Comparison of ENCODE assay signal across 23 cellular contexts in the genomic region with DNA sequence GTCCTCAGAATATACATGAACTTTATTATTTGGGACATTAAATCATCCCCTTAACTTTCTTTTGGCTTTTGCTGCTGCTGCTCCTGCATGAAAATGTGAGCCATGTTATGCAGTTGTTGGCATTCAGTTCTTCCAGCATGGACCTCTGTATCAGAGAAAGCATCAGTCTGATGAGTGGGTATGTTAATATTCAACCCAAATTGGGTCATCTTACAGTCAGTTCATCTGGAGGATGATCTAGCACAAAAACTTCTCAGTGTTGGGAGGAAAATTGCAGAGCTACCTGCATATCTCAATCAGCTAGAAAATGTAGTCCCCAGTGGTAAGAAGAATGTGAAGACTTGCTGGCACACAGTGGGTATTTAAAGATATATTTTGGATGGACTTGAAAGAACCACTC.
DNase-seq lines count a peak whose midpoint lies in the region; ATAC-seq, FAIRE-seq and TF ChIP-seq lines count a peak whose summit lies in the region.
"Had no signal": no experiment of that assay in that cellular context is flagged by ENCODE, and none has a peak within 500 bp of the region (broad histone marks: within the 10 kb centered on the region; RNA-seq: fewer than 3 reads in every experiment).

No MANE protein-coding gene starts in this region.

- no peak overlapping the region for H3K4me3 Mint-ChIP-seq in activated CD8-positive, alpha-beta T cell treated with anti-CD3 and anti-CD28 coated beads, Interleukin-2, amount 10 ng/mL, durations not matched to agents 7 days and 5 days
- H3K4me3 Mint-ChIP-seq: B cell; CD4-positive, alpha-beta T cell; CD8-positive, alpha-beta T cell had no signal

- no peak overlapping the region for H3K27ac ChIP-seq in kidney (ENCODE audit: low read depth in 2 of 2, low read length in 2 of 2)
- H3K27ac ChIP-seq: A549; BLaER1 treated with 17β-estradiol and CSF1 and Interleukin-3, amounts not matched to agents 10 nM and 100 nM; C4-2B had no signal

- no peaks in the 10 kb centered on the region for H3K9me3 ChIP-seq in kidney (ENCODE audit: control insufficient read depth in 1 of 2, low read length in 2 of 2)
- H3K9me3 ChIP-seq: A549; BLaER1 treated with 17β-estradiol and CSF1 and Interleukin-3, amounts not matched to agents 10 nM and 100 nM; Caco-2 had no signal

- H3K4me1 Mint-ChIP-seq in activated CD8-positive, alpha-beta T cell treated with anti-CD3 and anti-CD28 coated beads, Interleukin-2, amount 10 ng/mL, durations not matched to agents 7 days and 5 days (ENCODE audit: low read depth), result no peaks in the 10 kb centered on the region
- H3K4me1 Mint-ChIP-seq: B cell had no signal

- H3K36me3 ChIP-seq in kidney (ENCODE audit: control insufficient read depth in 1 of 2, insufficient read depth in 2 of 2, low read length in 2 of 2), result no peaks in the 10 kb centered on the region
- H3K36me3 ChIP-seq: BLaER1 treated with 17β-estradiol and CSF1 and Interleukin-3, amounts not matched to agents 10 nM and 100 nM had no signal

- CTCF ChIA-PET in activated CD8-positive, alpha-beta T cell treated with anti-CD3 and anti-CD28 coated beads, Interleukin-2, amount 10 ng/mL, durations not matched to agents 7 days and 5 days (lab: Charles Lee), result no interaction called here

- no peaks in the 10 kb centered on the region for H3K27me3 Mint-ChIP-seq in activated CD8-positive, alpha-beta T cell treated with anti-CD3 and anti-CD28 coated beads, Interleukin-2, amount 10 ng/mL, durations not matched to agents 7 days and 5 days (ENCODE audit: low read depth)
- H3K27me3 Mint-ChIP-seq: B cell; CD4-positive, alpha-beta T cell had no signal

- DNase-seq in kidney, result no peak
- peak; percentile 5 for DNase-seq in kidney glomerular epithelial cell (lab: John Stamatoyannopoulos, UW)
- no peak for DNase-seq in left lobe of liver (ENCODE audit: low spot score)
- DNase-seq in renal cortical epithelial cell (ENCODE audit: low read depth), result peak; percentile 51
- no peak for DNase-seq in activated CD8-positive, alpha-beta T cell treated with anti-CD3 and anti-CD28 coated beads, Interleukin-2, amount 10 ng/mL, durations not matched to agents 7 days and 5 days
- no peak for DNase-seq in NOMO-1 treated with dmso at 0.1 percent for 144 hours (lab: John Stamatoyannopoulos, UW; ENCODE audit: unreplicated experiment)
- DNase-seq: 8988T; AML-193; Caco-2; Calu3; CD4-positive, alpha-beta T cell; CD8-positive, alpha-beta T cell; DMS79 treated with DMSO at 0.1 percent for 48 hours; GF-D8 had no signal

- POLR2A ChIA-PET in activated CD8-positive, alpha-beta T cell treated with anti-CD3 and anti-CD28 coated beads, Interleukin-2, amount 10 ng/mL, durations not matched to agents 7 days and 5 days (lab: Charles Lee), result no interaction called here

- H3K9me3 Mint-ChIP-seq in activated CD8-positive, alpha-beta T cell treated with anti-CD3 and anti-CD28 coated beads, Interleukin-2, amount 10 ng/mL, durations not matched to agents 7 days and 5 days (ENCODE audit: insufficient read depth), result no peaks in the 10 kb centered on the region
- H3K9me3 Mint-ChIP-seq: CD4-positive, alpha-beta T cell; CD8-positive, alpha-beta T cell had no signal

- ATAC-seq in left lobe of liver, result peak; percentile 71
- no peak for ATAC-seq in activated CD8-positive, alpha-beta T cell treated with anti-CD3 and anti-CD28 coated beads, Interleukin-2, amount 10 ng/mL, durations not matched to agents 7 days and 5 days
- no peak for ATAC-seq in HG02588 (IDR thresholded peaks at IDR 0.05; ENCODE audit: unreplicated experiment)
- ATAC-seq: A549; CD8-positive, alpha-beta T cell had no signal

- H3K9ac ChIP-seq in kidney (ENCODE audit: low read length in 2 of 2), result no peak overlapping the region
- H3K9ac ChIP-seq: BLaER1 treated with 17β-estradiol and CSF1 and Interleukin-3, amounts not matched to agents 10 nM and 100 nM had no signal

- no peak overlapping the region for H3K27ac Mint-ChIP-seq in activated CD8-positive, alpha-beta T cell treated with anti-CD3 and anti-CD28 coated beads, Interleukin-2, amount 10 ng/mL, durations not matched to agents 7 days and 5 days
- H3K27ac Mint-ChIP-seq: B cell; CD4-positive, alpha-beta T cell; CD8-positive, alpha-beta T cell had no signal

- no peak for TF ChIP-seq CTCF in kidney (IDR thresholded peaks at IDR 0.05; ENCODE audit: borderline replicate concordance, extremely low read depth, insufficient read depth)

- peak; percentile 66 for FAIRE-seq in kidney (lab: Jason Lieb, UNC)
- FAIRE-seq: D721Med, G401.6, GM12891, GM19239 had no signal

- intact Hi-C loops in kidney (cut with DNase I), result no loop called here

- no peaks in the 10 kb centered on the region for H3K4me1 ChIP-seq in kidney (ENCODE audit: control insufficient read depth in 1 of 2, insufficient read depth in 1 of 2, low read depth in 1 of 2, low read length in 2 of 2)
- H3K4me1 ChIP-seq: A549; BLaER1 treated with 17β-estradiol and CSF1 and Interleukin-3, amounts not matched to agents 10 nM and 100 nM; Caco-2 had no signal

- H3K36me3 Mint-ChIP-seq in activated CD8-positive, alpha-beta T cell treated with anti-CD3 and anti-CD28 coated beads, Interleukin-2, amount 10 ng/mL, durations not matched to agents 7 days and 5 days (ENCODE audit: low read depth), result no peaks in the 10 kb centered on the region
- H3K36me3 Mint-ChIP-seq: CD8-positive, alpha-beta T cell had no signal

- no peak overlapping the region for H3K4me3 ChIP-seq in kidney (ENCODE audit: low read length in 2 of 2)
- H3K4me3 ChIP-seq: A549; BLaER1 treated with 17β-estradiol and CSF1 and Interleukin-3, amounts not matched to agents 10 nM and 100 nM had no signal

Comparison
In these comparisons a context has a peak if more than half of its experiments do, and no peak if none do; other contexts are left out.
1. DNase-seq: peak in kidney glomerular epithelial cell (single experiment) and renal cortical epithelial cell (single experiment); none in kidney (single experiment), left lobe of liver (single experiment), activated CD8-positive, alpha-beta T cell treated with anti-CD3 and anti-CD28 coated beads, Interleukin-2, amount 10 ng/mL, durations not matched to agents 7 days and 5 days (single experiment) and NOMO-1 treated with dmso at 0.1 percent for 144 hours (single experiment).